Comparison of ENCODE assay signal across 10 cellular contexts in the genomic region with DNA sequence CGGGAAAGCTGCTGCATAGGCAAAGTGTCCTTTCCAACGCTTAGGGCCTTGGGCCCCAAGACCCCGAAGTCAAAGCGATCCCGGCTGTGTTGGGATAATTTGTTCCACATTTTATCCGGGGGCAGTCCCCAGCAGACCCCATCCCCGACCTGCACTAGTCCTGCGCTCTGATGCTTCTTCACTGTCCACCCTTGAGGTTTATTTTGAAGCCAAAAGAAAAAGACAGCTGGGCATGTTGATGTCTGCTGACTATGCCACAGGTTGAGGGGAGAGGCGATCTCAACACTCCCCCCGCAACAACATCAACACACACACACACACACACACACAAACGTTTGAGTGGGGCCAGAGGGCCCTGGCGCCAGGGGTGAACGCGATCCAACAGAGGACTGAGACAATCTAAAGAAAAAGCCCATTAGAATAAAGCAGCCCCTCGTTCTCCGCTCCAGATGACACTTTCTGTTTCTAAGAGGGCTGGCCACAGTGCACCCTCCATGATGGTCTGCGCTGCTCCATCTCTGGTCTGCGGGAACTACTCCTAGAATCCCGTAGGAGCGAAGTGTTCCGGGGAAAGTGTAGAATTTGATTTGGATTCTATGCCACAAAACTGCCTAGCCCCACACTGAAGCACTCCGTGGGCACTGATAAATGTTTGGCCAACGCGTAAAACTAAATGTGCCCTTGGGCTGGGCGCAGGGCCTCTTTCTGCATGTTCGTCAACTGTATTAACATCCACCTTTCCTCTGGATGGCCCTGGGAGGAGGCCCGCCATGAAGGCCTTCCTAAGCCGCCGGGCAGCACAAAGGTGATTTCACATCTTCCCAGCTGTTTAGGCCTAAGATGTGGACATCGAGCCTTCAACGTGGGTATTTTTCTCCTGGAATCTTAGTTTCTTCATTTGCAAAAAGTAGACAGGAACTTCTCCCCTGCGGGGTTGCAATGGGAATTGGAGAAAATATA. TPM values are rescaled to one million over a fixed set of nuclear protein-coding genes. Genes with fewer than 3 reads are reported as not detected.
DNase-seq lines count a peak whose midpoint lies in the region; ATAC-seq, FAIRE-seq and TF ChIP-seq lines count a peak whose summit lies in the region.
"Had no signal": no experiment of that assay in that cellular context is flagged by ENCODE, and none has a peak within 500 bp of the region (broad histone marks: within the 10 kb centered on the region; RNA-seq: fewer than 3 reads in every experiment).

No MANE protein-coding gene starts in this region.

- H3K4me3 ChIP-seq in adipocyte (ENCODE audit: low read length) (peak overlapping the region; percentile 88), kidney (ENCODE audit: low read length in 2 of 2) (peak overlapping the region in 1 of 2 donors; percentile 65), thoracic aorta (peak overlapping the region; percentile 70), aorta (ENCODE audit: low read length in 2 of 2) (no peak overlapping the region)

- H3K9me3 ChIP-seq in adipocyte (ENCODE audit: control insufficient read depth, low read length) (no peaks in the 10 kb centered on the region), kidney (ENCODE audit: control insufficient read depth in 1 of 2, low read length in 2 of 2) (no peaks in the 10 kb centered on the region), thoracic aorta (no peaks in the 10 kb centered on the region), aorta (ENCODE audit: control insufficient read depth, low read length) (no peaks in the 10 kb centered on the region)

- H3K27ac Mint-ChIP-seq in activated naive CD8-positive, alpha-beta T cell, result no peak overlapping the region
- no peak overlapping the region for H3K27ac Mint-ChIP-seq in activated naive CD8-positive, alpha-beta T cell treated with anti-CD3 and anti-CD28 coated beads, Interleukin-2, amount 50 U/mL, for 24 hours

- 83 to 86% methylated on average over 32 of the region's 32 CpGs for WGBS in aorta, 2 donors

- no peak for FAIRE-seq in kidney (lab: Jason Lieb, UNC)

- TF ChIP-seq CTCF in kidney (IDR thresholded peaks at IDR 0.05; ENCODE audit: borderline replicate concordance, extremely low read depth, insufficient read depth), result no peak
- no peak for TF ChIP-seq CTCF in thoracic aorta (IDR thresholded peaks at IDR 0.05)

- H3K36me3 ChIP-seq in adipocyte (ENCODE audit: control insufficient read depth, insufficient read depth, low read length, severe bottlenecking) (peaks cover 32% of the 10 kb centered on the region), kidney (ENCODE audit: control insufficient read depth in 1 of 2, insufficient read depth in 2 of 2, low read length in 2 of 2) (no peaks in the 10 kb centered on the region), thoracic aorta (peaks cover 7% of the 10 kb centered on the region), aorta (ENCODE audit: control insufficient read depth in 1 of 2, insufficient read depth in 2 of 2, low read length in 1 of 2) (no peaks in the 10 kb centered on the region)
- H3K36me3 ChIP-seq: BLaER1 treated with 17β-estradiol and CSF1 and Interleukin-3, amounts not matched to agents 10 nM and 100 nM had no signal

- peak overlapping the region; percentile 86 for H3K4me3 Mint-ChIP-seq in activated naive CD8-positive, alpha-beta T cell
- H3K4me3 Mint-ChIP-seq in activated naive CD8-positive, alpha-beta T cell treated with anti-CD3 and anti-CD28 coated beads, Interleukin-2, amount 50 U/mL, for 24 hours, result no peak overlapping the region

- no peaks in the 10 kb centered on the region for H3K9me3 Mint-ChIP-seq in activated naive CD8-positive, alpha-beta T cell (ENCODE audit: low read depth)
- H3K9me3 Mint-ChIP-seq in activated naive CD8-positive, alpha-beta T cell treated with anti-CD3 and anti-CD28 coated beads, Interleukin-2, amount 50 U/mL, for 24 hours, result no peaks in the 10 kb centered on the region

- DNase-seq in activated naive CD8-positive, alpha-beta T cell treated with anti-CD3 and anti-CD28 coated beads, Interleukin-2, amount 50 U/mL, for 24 hours, result no peak
- no peak for DNase-seq in adipocyte (ENCODE audit: low read depth)
- peak; percentile 49 for DNase-seq in kidney
- no peak for DNase-seq in thoracic aorta (ENCODE audit: low spot score)
- no peak for DNase-seq in Kasumi-1 (lab: John Stamatoyannopoulos, UW)
- DNase-seq in aorta, result no peak
- no peak for DNase-seq in NCI-H2171 (lab: John Stamatoyannopoulos, UW)
- DNase-seq: NCI-H510A had no signal

- no peak for ATAC-seq in activated naive CD8-positive, alpha-beta T cell treated with anti-CD3 and anti-CD28 coated beads, Interleukin-2, amount 50 U/mL, for 24 hours
- ATAC-seq in thoracic aorta (ENCODE audit: insufficient number of reproducible peaks, low FRiP score, low read depth) (no peak), aorta (ENCODE audit: low FRiP score) (no peak)

- H3K4me1 ChIP-seq in adipocyte (ENCODE audit: control insufficient read depth, insufficient read depth, low read length) (peaks cover 16% of the 10 kb centered on the region), kidney (ENCODE audit: control insufficient read depth in 1 of 2, insufficient read depth in 1 of 2, low read depth in 1 of 2, low read length in 2 of 2) (peaks cover 6 to 11% of the 10 kb centered on the region in 2 donors), thoracic aorta (ENCODE audit: control insufficient read depth in 1 of 2, low read depth in 2 of 2) (peaks cover 0 to 15% of the 10 kb centered on the region in 2 donors), aorta (ENCODE audit: control insufficient read depth in 1 of 2, insufficient read depth in 2 of 2, low read length in 2 of 2) (no peaks in the 10 kb centered on the region)

- no peaks in the 10 kb centered on the region for H3K36me3 Mint-ChIP-seq in activated naive CD8-positive, alpha-beta T cell
- H3K36me3 Mint-ChIP-seq in activated naive CD8-positive, alpha-beta T cell treated with anti-CD3 and anti-CD28 coated beads, Interleukin-2, amount 50 U/mL, for 24 hours (ENCODE audit: low read depth), result peaks cover 3% of the 10 kb centered on the region

- peak overlapping the region; percentile 89 for H3K9ac ChIP-seq in adipocyte (ENCODE audit: low read length)
- no peak overlapping the region for H3K9ac ChIP-seq in kidney (ENCODE audit: low read length in 2 of 2)
- H3K9ac ChIP-seq: BLaER1 treated with 17β-estradiol and CSF1 and Interleukin-3, amounts not matched to agents 10 nM and 100 nM had no signal

- intact Hi-C loops in kidney (cut with DNase I), result no loop called here
- intact Hi-C loops in aorta (cut with DNase I), result no loop called here

- H3K27me3 ChIP-seq in adipocyte (replicated peaks; ENCODE audit: control insufficient read depth, insufficient read depth, low read length) (no peaks in the 10 kb centered on the region), thoracic aorta (replicated peaks; ENCODE audit: insufficient read depth) (peaks cover 22% of the 10 kb centered on the region), aorta (ENCODE audit: control insufficient read depth in 1 of 2, insufficient read depth in 2 of 2, low read length in 1 of 2) (no peaks in the 10 kb centered on the region)

- H3K27ac ChIP-seq in kidney (ENCODE audit: low read depth in 2 of 2, low read length in 2 of 2), result no peak overlapping the region
- no peak overlapping the region for H3K27ac ChIP-seq in thoracic aorta
- H3K27ac ChIP-seq in aorta (ENCODE audit: low read depth in 1 of 2, low read length in 2 of 2), result no peak overlapping the region
- H3K27ac ChIP-seq: BLaER1 treated with 17β-estradiol and CSF1 and Interleukin-3, amounts not matched to agents 10 nM and 100 nM had no signal

- H3K27me3 Mint-ChIP-seq in activated naive CD8-positive, alpha-beta T cell, result peaks cover 51% of the 10 kb centered on the region
- H3K27me3 Mint-ChIP-seq in activated naive CD8-positive, alpha-beta T cell treated with anti-CD3 and anti-CD28 coated beads, Interleukin-2, amount 50 U/mL, for 24 hours, result peaks cover 80% of the 10 kb centered on the region

- peaks cover 47% of the 10 kb centered on the region for H3K4me1 Mint-ChIP-seq in activated naive CD8-positive, alpha-beta T cell (ENCODE audit: low read depth)
- peaks cover 35% of the 10 kb centered on the region for H3K4me1 Mint-ChIP-seq in activated naive CD8-positive, alpha-beta T cell treated with anti-CD3 and anti-CD28 coated beads, Interleukin-2, amount 50 U/mL, for 24 hours

RNA-seq across cellular contexts. Expression of a gene that starts 2.4 kb away (rescaled TPM):
- total RNA-seq in kidney (2.3 TPM), thoracic aorta (10 to 100 TPM; 11.0 to 24.6 TPM), aorta (10 to 100 TPM in 1 of 2 donors, 1 to 10 TPM in 1; 4.5 to 14.5 TPM)
- polyA plus RNA-seq in kidney (ENCODE audit: insufficient read depth, low read depth, low replicate concordance) (3.0 TPM), aorta (1 to 10 TPM; 3.8 to 4.8 TPM)

Comparison
In these comparisons a context has a peak if more than half of its experiments do, and no peak if none do; other contexts are left out.
1. H3K4me3 ChIP-seq: peak in adipocyte (single experiment) and thoracic aorta (single experiment); none in aorta (0 of 2).